Comparison of ENCODE assay signal across 31 cellular contexts in genomic region chr17:64772845-64773299, GRCh38.
DNase-seq lines count a peak whose midpoint lies in the region; ATAC-seq and TF ChIP-seq lines count a peak whose summit lies in the region.
"Had no signal": no experiment of that assay in that cellular context is flagged by ENCODE, and none has a peak within 500 bp of the region (broad histone marks: within the 10 kb centered on the region; RNA-seq: fewer than 3 reads in every experiment).

No MANE protein-coding gene starts in this region.

- ATAC-seq in heart left ventricle = no peak
- no peak for ATAC-seq in activated naive CD8-positive, alpha-beta T cell treated with anti-CD3 and anti-CD28 coated beads, Interleukin-2, amount 50 U/mL, for 24 hours
- ATAC-seq: activated CD4-positive, alpha-beta T cell treated with anti-CD3 and anti-CD28 coated beads for 36 hours; effector memory CD8-positive, alpha-beta T cell; naive thymus-derived CD8-positive, alpha-beta T cell had no signal

- H3K4me2 ChIP-seq in PC-9 = peak overlapping the region; percentile 87

- no peaks in the 10 kb centered on the region for H3K9me2 ChIP-seq in PC-9 (ENCODE audit: insufficient read depth)

- no peak for TF ChIP-seq CTCF in heart left ventricle (IDR thresholded peaks at IDR 0.05)
- TF ChIP-seq CTCF in PC-9 (conservative IDR thresholded peaks at IDR 0.05) = no peak
- no peak for TF ChIP-seq CTCF in endothelial cell (IDR thresholded peaks at IDR 0.05; ENCODE audit: unreplicated experiment)
- TF ChIP-seq CTCF in progenitor cell of endocrine pancreas (IDR thresholded peaks at IDR 0.05; ENCODE audit: unreplicated experiment) = no peak

- H3K36me3 ChIP-seq in heart left ventricle = peaks cover 0 to 30% (median 0%) of the 10 kb centered on the region in 9 donors
- H3K36me3 ChIP-seq in PC-9 (ENCODE audit: low read depth) = peaks cover 6% of the 10 kb centered on the region
- H3K36me3 ChIP-seq: adrenal gland had no signal

- H3K27me3 ChIP-seq in heart left ventricle (no peaks in the 10 kb centered on the region), PC-9 (ENCODE audit: insufficient read depth, low read depth) (no peaks in the 10 kb centered on the region)
- H3K27me3 ChIP-seq: adrenal gland had no signal

- TF ChIP-seq POLR2A in heart left ventricle (IDR thresholded peaks at IDR 0.05) = no peak

- intact Hi-C loops in cardiac septum (cut with DNase I) = no loop called here
- intact Hi-C loops in heart left ventricle (cut with DNase I) = loop anchor here in 1 of 10 donors (10.0 kb wide), 1 partner anchor 72 kb away; no protein-coding TSS in a partner anchor
- intact Hi-C loops in PC-9 (cut with micrococcal nuclease; ENCODE audit: unreplicated experiment) = loop anchor here (10.0 kb wide), 2 partner anchors 332 to 422 kb away; no protein-coding TSS in a partner anchor
- intact Hi-C loops in activated CD4-positive, alpha-beta T cell treated with anti-CD3 and anti-CD28 coated beads, Interleukin-2, amount 10 ng/mL, durations not matched to agents 24 days and 14 days (cut with micrococcal nuclease) = no loop called here

- H3K9me3 Mint-ChIP-seq in endothelial cell (ENCODE audit: unreplicated experiment) (no peaks in the 10 kb centered on the region), progenitor cell of endocrine pancreas (ENCODE audit: low read depth) (no peaks in the 10 kb centered on the region)
- H3K9me3 Mint-ChIP-seq in activated naive CD8-positive, alpha-beta T cell treated with anti-CD3 and anti-CD28 coated beads, Interleukin-2, amount 50 U/mL, for 24 hours = no peaks in the 10 kb centered on the region
- no peaks in the 10 kb centered on the region for H3K9me3 Mint-ChIP-seq in activated CD4-positive, alpha-beta T cell treated with anti-CD3 and anti-CD28 coated beads, Interleukin-2, amount 10 ng/mL, durations not matched to agents 24 days and 14 days
- H3K9me3 Mint-ChIP-seq: activated T-cell treated with anti-CD3 and anti-CD28 coated beads, Interleukin-2, amount 50 U/mL, for 24 hours; CD8-positive, alpha-beta memory T cell; effector memory CD8-positive, alpha-beta T cell; naive thymus-derived CD8-positive, alpha-beta T cell had no signal

- no peaks in the 10 kb centered on the region; the same call in 1 of the 2 replicates for H4K20me1 ChIP-seq in PC-9 (ENCODE audit: insufficient read depth)

- BruUV-seq in PC-9 (replicated peaks; lab: Mats Ljungman, UMichigan) = no TSS peak

- H3K79me2 ChIP-seq in PC-9 (ENCODE audit: low read depth) = peaks cover 43% of the 10 kb centered on the region

- H2AFZ ChIP-seq in PC-9 = no peak overlapping the region
- H2AFZ ChIP-seq: GM23248 had no signal

- H3K36me3 Mint-ChIP-seq in endothelial cell (ENCODE audit: low read depth, unreplicated experiment) (peaks cover 39% of the 10 kb centered on the region), progenitor cell of endocrine pancreas (ENCODE audit: insufficient read depth) (peaks cover 3% of the 10 kb centered on the region)
- no peaks in the 10 kb centered on the region for H3K36me3 Mint-ChIP-seq in activated naive CD8-positive, alpha-beta T cell treated with anti-CD3 and anti-CD28 coated beads, Interleukin-2, amount 50 U/mL, for 24 hours (ENCODE audit: low read depth)
- peaks cover 7% of the 10 kb centered on the region for H3K36me3 Mint-ChIP-seq in activated CD4-positive, alpha-beta T cell treated with anti-CD3 and anti-CD28 coated beads, Interleukin-2, amount 10 ng/mL, durations not matched to agents 24 days and 14 days (ENCODE audit: low read depth)

- H3K27ac ChIP-seq in heart left ventricle (no peak overlapping the region), PC-9 (no peak overlapping the region)
- H3K27ac ChIP-seq: adrenal gland, GM23248, SK-N-MC had no signal

- H3K4me3 ChIP-seq in heart left ventricle = no peak overlapping the region
- peak overlapping the region; percentile 71 for H3K4me3 ChIP-seq in PC-9
- H3K4me3 ChIP-seq: adrenal gland, GM23248, SK-N-MC had no signal

- WGBS in heart left ventricle, 4 donors = 91 to 94% (median 93%) methylated on average over 6 of the region's 6 CpGs

- POLR2A ChIA-PET in PC-9 (lab: Charles Lee; ENCODE audit: unreplicated experiment) = interaction anchor here (1.6 kb wide), 1 partner anchor 267 kb away, joined by 17 read pairs; the partner anchor contains the start of genes CEP95 and DDX5

- H3K4me1 Mint-ChIP-seq in endothelial cell (ENCODE audit: unreplicated experiment) (peaks cover 39% of the 10 kb centered on the region), progenitor cell of endocrine pancreas (ENCODE audit: low read depth) (peaks cover 4% of the 10 kb centered on the region)
- H3K4me1 Mint-ChIP-seq in activated naive CD8-positive, alpha-beta T cell treated with anti-CD3 and anti-CD28 coated beads, Interleukin-2, amount 50 U/mL, for 24 hours = peaks cover 11% of the 10 kb centered on the region
- H3K4me1 Mint-ChIP-seq in activated CD4-positive, alpha-beta T cell treated with anti-CD3 and anti-CD28 coated beads, Interleukin-2, amount 10 ng/mL, durations not matched to agents 24 days and 14 days = peaks cover 11% of the 10 kb centered on the region

- CTCF ChIA-PET in PC-9 (lab: Charles Lee) = interaction anchor here (0.5 to 0.6 kb wide), 2 partner anchors 229 to 998 kb away, joined by 4 to 6 read pairs; no protein-coding TSS in a partner anchor

- H3K4me3 Mint-ChIP-seq in endothelial cell (ENCODE audit: unreplicated experiment) (peak overlapping the region; percentile 73), progenitor cell of endocrine pancreas (ENCODE audit: low read depth) (peak overlapping the region; percentile 45)
- no peak overlapping the region for H3K4me3 Mint-ChIP-seq in activated naive CD8-positive, alpha-beta T cell treated with anti-CD3 and anti-CD28 coated beads, Interleukin-2, amount 50 U/mL, for 24 hours
- no peak overlapping the region for H3K4me3 Mint-ChIP-seq in activated CD4-positive, alpha-beta T cell treated with anti-CD3 and anti-CD28 coated beads, Interleukin-2, amount 10 ng/mL, durations not matched to agents 24 days and 14 days
- H3K4me3 Mint-ChIP-seq: activated CD4-positive, alpha-beta T cell treated with anti-CD3 and anti-CD28 coated beads for 36 hours; activated T-cell treated with anti-CD3 and anti-CD28 coated beads, Interleukin-2, amount 50 U/mL, for 24 hours; brain; CD8-positive, alpha-beta memory T cell; effector memory CD8-positive, alpha-beta T cell; naive thymus-derived CD8-positive, alpha-beta T cell had no signal

- H3K9me3 ChIP-seq in heart left ventricle = no peaks in the 10 kb centered on the region
- no peaks in the 10 kb centered on the region for H3K9me3 ChIP-seq in PC-9 (ENCODE audit: insufficient read depth, low read depth)
- H3K9me3 ChIP-seq: adrenal gland, esophagus squamous epithelium, left lung, transverse colon had no signal

- peak overlapping the region; percentile 88 for H3K27ac Mint-ChIP-seq in endothelial cell (ENCODE audit: unreplicated experiment)
- H3K27ac Mint-ChIP-seq in progenitor cell of endocrine pancreas = no peak overlapping the region
- no peak overlapping the region for H3K27ac Mint-ChIP-seq in activated naive CD8-positive, alpha-beta T cell treated with anti-CD3 and anti-CD28 coated beads, Interleukin-2, amount 50 U/mL, for 24 hours
- no peak overlapping the region for H3K27ac Mint-ChIP-seq in activated CD4-positive, alpha-beta T cell treated with anti-CD3 and anti-CD28 coated beads, Interleukin-2, amount 10 ng/mL, durations not matched to agents 24 days and 14 days
- H3K27ac Mint-ChIP-seq: activated CD4-positive, alpha-beta T cell treated with anti-CD3 and anti-CD28 coated beads for 36 hours; activated T-cell treated with anti-CD3 and anti-CD28 coated beads, Interleukin-2, amount 50 U/mL, for 24 hours; effector memory CD8-positive, alpha-beta T cell; naive thymus-derived CD8-positive, alpha-beta T cell had no signal

- H3F3A ChIP-seq in PC-9 (ENCODE audit: insufficient read depth, low read depth) = peaks cover 14% of the 10 kb centered on the region; the same call in 1 of the 2 replicates

- DNase-seq in cardiac septum (ENCODE audit: low spot score) (peak; percentile 59), heart left ventricle (no peak), PC-9 (no peak), endothelial cell (ENCODE audit: low spot score) (no peak), progenitor cell of endocrine pancreas (ENCODE audit: low spot score, unreplicated experiment) (no peak)
- DNase-seq in activated naive CD8-positive, alpha-beta T cell treated with anti-CD3 and anti-CD28 coated beads, Interleukin-2, amount 50 U/mL, for 24 hours = no peak
- no peak for DNase-seq in activated CD4-positive, alpha-beta T cell treated with anti-CD3 and anti-CD28 coated beads, Interleukin-2, amount 10 ng/mL, durations not matched to agents 24 days and 14 days
- DNase-seq in activated CD4-positive, alpha-beta T cell treated with anti-CD3 and anti-CD28 coated beads, Interleukin-2, amount 50 U/mL, for 1 hour = no peak
- DNase-seq: activated CD4-positive, alpha-beta T cell treated with anti-CD3 and anti-CD28 coated beads for 36 hours; activated naive CD4-positive, alpha-beta T cell treated with Interleukin-2 at 50 U/mL for 16 hours; activated T-cell treated with anti-CD3 and anti-CD28 coated beads, Interleukin-2, amount 50 U/mL, for 24 hours; adrenal gland; CD8-positive, alpha-beta memory T cell; DMS153; effector memory CD8-positive, alpha-beta T cell; esophagus squamous epithelium; foreskin melanocyte; GM23248; hippocampal formation; left lung; MM.1S; naive thymus-derived CD8-positive, alpha-beta T cell; NCI-H2029; NCI-H345; NCI-H748 treated with DMSO at 0.1 percent for 48 hours; occipital lobe; RPMI8226; stimulated activated CD4-positive, alpha-beta T cell treated with anti-CD3 and anti-CD28 coated beads, Interleukin-2, amount 100 ng/mL, for 24 hours; transverse colon had no signal

- H3K27me3 Mint-ChIP-seq in endothelial cell (ENCODE audit: unreplicated experiment) = peaks cover 23% of the 10 kb centered on the region
- H3K27me3 Mint-ChIP-seq in progenitor cell of endocrine pancreas = peaks cover 24% of the 10 kb centered on the region
- H3K27me3 Mint-ChIP-seq in activated naive CD8-positive, alpha-beta T cell treated with anti-CD3 and anti-CD28 coated beads, Interleukin-2, amount 50 U/mL, for 24 hours = peaks cover 9% of the 10 kb centered on the region
- H3K27me3 Mint-ChIP-seq in activated CD4-positive, alpha-beta T cell treated with anti-CD3 and anti-CD28 coated beads, Interleukin-2, amount 10 ng/mL, durations not matched to agents 24 days and 14 days = peaks cover 1% of the 10 kb centered on the region
- H3K27me3 Mint-ChIP-seq: CD8-positive, alpha-beta memory T cell; effector memory CD8-positive, alpha-beta T cell had no signal

- H3K4me1 ChIP-seq in heart left ventricle (peaks cover 0 to 21% (median 13%) of the 10 kb centered on the region in 12 donors), PC-9 (replicated peaks; ENCODE audit: insufficient read depth) (peaks cover 18% of the 10 kb centered on the region)

Comparison
In these comparisons a context has a peak if more than half of its experiments do, and no peak if none do; other contexts are left out.
1. H3K4me3 Mint-ChIP-seq: peak in endothelial cell (single experiment) and progenitor cell of endocrine pancreas (single experiment); none in activated naive CD8-positive, alpha-beta T cell treated with anti-CD3 and anti-CD28 coated beads, Interleukin-2, amount 50 U/mL, for 24 hours (single experiment) and activated CD4-positive, alpha-beta T cell treated with anti-CD3 and anti-CD28 coated beads, Interleukin-2, amount 10 ng/mL, durations not matched to agents 24 days and 14 days (single experiment).